In the genomic region with DNA sequence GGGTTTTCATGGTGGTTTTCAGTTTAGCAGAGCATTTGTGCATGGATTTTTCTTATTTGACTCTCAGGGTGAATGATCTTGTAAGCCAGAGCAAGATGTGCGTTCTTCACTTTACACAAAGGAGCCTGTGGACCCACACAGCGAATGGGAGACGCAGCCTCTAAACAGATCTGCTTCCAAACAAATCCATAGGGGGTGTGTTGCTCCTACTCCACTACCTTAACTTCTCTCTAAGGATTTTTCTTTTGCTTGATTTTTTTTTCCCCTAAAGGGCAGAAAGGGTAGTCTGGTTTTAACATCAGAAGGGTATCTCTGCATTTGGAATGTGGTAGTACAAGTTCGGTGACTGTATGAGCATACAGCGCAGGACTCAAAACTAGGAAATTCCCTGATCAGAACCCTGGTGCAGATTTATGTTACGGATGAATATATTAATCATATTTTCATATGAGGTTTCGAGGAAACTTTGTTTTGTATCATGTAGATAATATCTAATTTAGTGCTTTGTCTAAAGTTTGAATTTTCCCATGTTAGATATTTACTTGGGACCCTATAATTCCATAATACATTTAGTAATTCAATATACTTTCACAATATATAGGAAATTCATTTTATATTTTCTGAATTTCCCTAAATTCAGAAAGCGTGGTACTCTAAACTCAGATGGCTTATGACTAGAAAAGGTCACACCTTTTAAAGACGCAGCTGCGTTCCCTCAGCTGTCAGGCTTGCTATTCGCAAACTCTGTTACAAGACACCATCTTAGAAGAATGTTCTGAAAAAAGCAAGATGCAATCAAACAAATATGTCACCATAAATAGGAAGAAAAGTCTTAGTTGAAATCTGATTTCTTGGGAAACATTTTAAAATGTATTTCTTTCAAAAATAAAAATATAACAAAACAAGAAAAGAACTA, we compare ENCODE assay signal across 21 cellular contexts.
DNase-seq lines count a peak whose midpoint lies in the region; ATAC-seq and TF ChIP-seq lines count a peak whose summit lies in the region.
"Had no signal": no experiment of that assay in that cellular context is flagged by ENCODE, and none has a peak within 500 bp of the region (broad histone marks: within the 10 kb centered on the region; RNA-seq: fewer than 3 reads in every experiment).

No MANE protein-coding gene starts in this region.

- peaks cover 5% of the 10 kb centered on the region; the same call in 1 of the 2 replicates for H4K20me1 ChIP-seq in GM23338 (replicated peaks; ENCODE audit: insufficient read depth)

- no TSS peak for BruUV-seq in MCF 10A (replicated peaks; lab: Mats Ljungman, UMichigan)

- H3K14ac ChIP-seq in trophoblast cell (ENCODE audit: low read length) = peak overlapping the region; percentile 8

- H3K9ac ChIP-seq in trophoblast cell (ENCODE audit: low read length) = no peak overlapping the region
- H3K9ac ChIP-seq: BLaER1 treated with 17β-estradiol and CSF1 and Interleukin-3, amounts not matched to agents 10 nM and 100 nM; GM23248 had no signal

- CTCF ChIA-PET in MCF 10A (lab: Yijun Ruan, JAX) = no interaction called here

- H4K8ac ChIP-seq in trophoblast cell (ENCODE audit: low read depth, low read length) = peak overlapping the region; percentile 55

- no peaks in the 10 kb centered on the region for H3K27me3 ChIP-seq in GM23338 (ENCODE audit: insufficient read depth)
- H3K27me3 ChIP-seq in trophoblast cell (ENCODE audit: insufficient read depth, low read length) = no peaks in the 10 kb centered on the region
- H3K27me3 ChIP-seq in effector memory CD4-positive, alpha-beta T cell (replicated peaks; ENCODE audit: control insufficient read depth, insufficient read depth, low read length, poor library complexity, severe bottlenecking) = no peaks in the 10 kb centered on the region
- H3K27me3 ChIP-seq: BLaER1 treated with 17β-estradiol and CSF1 and Interleukin-3, amounts not matched to agents 10 nM and 100 nM had no signal

- H3K23ac ChIP-seq in trophoblast cell (ENCODE audit: low read length) = no peak overlapping the region

- H3K4me1 ChIP-seq in GM23338 (ENCODE audit: insufficient read depth) (no peaks in the 10 kb centered on the region), trophoblast cell (ENCODE audit: control insufficient read depth in 1 of 2, insufficient read depth in 2 of 2, low read length in 2 of 2) (peaks cover 14 to 18% of the 10 kb centered on the region in 2 experiments)
- H3K4me1 ChIP-seq in effector memory CD4-positive, alpha-beta T cell (ENCODE audit: control insufficient read depth, insufficient read depth, low read length, poor library complexity, severe bottlenecking) = no peaks in the 10 kb centered on the region

- WGBS in trophoblast cell (ENCODE audit: extremely low coverage, insufficient coverage, insufficient read length) = no CpG with 5 or more reads among the region's 11 CpGs

- peaks cover 17% of the 10 kb centered on the region for H3K79me1 ChIP-seq in trophoblast cell (ENCODE audit: low read length)

- H3K79me2 ChIP-seq in GM23338 (replicated peaks; ENCODE audit: insufficient read depth) = no peaks in the 10 kb centered on the region
- H3K79me2 ChIP-seq in trophoblast cell (ENCODE audit: control insufficient read depth, insufficient read depth, low read length, poor library complexity) = no peaks in the 10 kb centered on the region

- H2BK12ac ChIP-seq in trophoblast cell (ENCODE audit: low read length) = no peak overlapping the region

- peaks cover 4% of the 10 kb centered on the region for H3K27me3 Mint-ChIP-seq in GM23338 (ENCODE audit: insufficient read depth, low read depth, poor library complexity)
- H3K27me3 Mint-ChIP-seq in brain = no peaks in the 10 kb centered on the region
- peaks cover 0 to 4% (median 1%) of the 10 kb centered on the region in 3 donors for H3K27me3 Mint-ChIP-seq in immature natural killer cell (ENCODE audit: low read depth in 3 of 3)
- no peaks in the 10 kb centered on the region for H3K27me3 Mint-ChIP-seq in MCF 10A (ENCODE audit: insufficient read depth, unreplicated experiment)
- H3K27me3 Mint-ChIP-seq: CD4-positive, alpha-beta T cell had no signal

- ATAC-seq in GM23338 (peak; percentile 60), HG03432 (IDR thresholded peaks at IDR 0.05; ENCODE audit: unreplicated experiment) (no peak)
- ATAC-seq: Panc1 had no signal

- POLR2A ChIA-PET in MCF 10A (lab: Yijun Ruan, JAX) = no interaction called here

- H3K18ac ChIP-seq in trophoblast cell (ENCODE audit: low read length) = no peak overlapping the region

- H2AFZ ChIP-seq in GM23338 (no peak overlapping the region), trophoblast cell (ENCODE audit: insufficient read depth, low read length, poor library complexity) (no peak overlapping the region)
- H2AFZ ChIP-seq: GM23248 had no signal

- H3K4me3 Mint-ChIP-seq in GM23338 (no peak overlapping the region), brain (no peak overlapping the region), immature natural killer cell (no peak overlapping the region), MCF 10A (ENCODE audit: unreplicated experiment) (no peak overlapping the region)
- H3K4me3 Mint-ChIP-seq: CD4-positive, alpha-beta T cell; H9 had no signal

- H3K9me2 ChIP-seq in GM23338 (ENCODE audit: insufficient read depth) = no peaks in the 10 kb centered on the region

- peak; percentile 32 for DNase-seq in GM23338 (ENCODE audit: low spot score)
- no peak for DNase-seq in immature natural killer cell
- DNase-seq in trophoblast cell = peak; percentile 58 to 95
- DNase-seq in effector memory CD4-positive, alpha-beta T cell = no peak
- DNase-seq in activated effector memory CD4-positive, alpha-beta T cell treated with Interleukin-2 at 50 U/mL for 16 hours = no peak
- no peak for DNase-seq in MCF 10A (ENCODE audit: unreplicated experiment)
- DNase-seq: CD4-positive, alpha-beta T cell; DMS79; GM23248; H9; KBM-7; MM.1S; NCI-H2029 treated with DMSO at 0.1 percent for 48 hours; NCI-H446 treated with DMSO at 0.1 percent for 48 hours; NCI-H526 treated with DMSO at 0.1 percent for 48 hours; SHP77 had no signal

- intact Hi-C loops in MCF 10A (cut with micrococcal nuclease) = no loop called here

- TF ChIP-seq CTCF in GM23338 (conservative IDR thresholded peaks at IDR 0.05; ENCODE audit: low read depth in 2 of 2) (no peak), brain (conservative IDR thresholded peaks at IDR 0.05) (no peak), MCF 10A (IDR thresholded peaks at IDR 0.05; ENCODE audit: unreplicated experiment) (no peak)

- H3K27ac Mint-ChIP-seq in GM23338 (no peak overlapping the region), brain (peak overlapping the region in 3 of 5 experiments; percentile 28 to 70 (median 44)), immature natural killer cell (peak overlapping the region in 4 of 6 donors; percentile 13 to 74 (median 38)), MCF 10A (ENCODE audit: low read depth, unreplicated experiment) (no peak overlapping the region)
- H3K27ac Mint-ChIP-seq: CD4-positive, alpha-beta T cell had no signal

- H3K4me3 ChIP-seq in GM23338 (no peak overlapping the region), trophoblast cell (ENCODE audit: low read depth, low read length) (no peak overlapping the region)
- no peak overlapping the region for H3K4me3 ChIP-seq in effector memory CD4-positive, alpha-beta T cell (ENCODE audit: insufficient read depth, low read depth, low read length, poor library complexity, severe bottlenecking)
- H3K4me3 ChIP-seq: BLaER1 treated with 17β-estradiol and CSF1 and Interleukin-3, amounts not matched to agents 10 nM and 100 nM; GM23248 had no signal

- H3F3A ChIP-seq in GM23338 (replicated peaks; ENCODE audit: low read depth) = no peaks in the 10 kb centered on the region

- no peaks in the 10 kb centered on the region for H3K9me3 Mint-ChIP-seq in GM23338
- H3K9me3 Mint-ChIP-seq in brain = no peaks in the 10 kb centered on the region
- no peaks in the 10 kb centered on the region for H3K9me3 Mint-ChIP-seq in immature natural killer cell
- H3K9me3 Mint-ChIP-seq in MCF 10A (ENCODE audit: unreplicated experiment) = no peaks in the 10 kb centered on the region
- H3K9me3 Mint-ChIP-seq: CD4-positive, alpha-beta T cell; H9 had no signal

- H4K91ac ChIP-seq in trophoblast cell (ENCODE audit: low read depth, low read length) = peak overlapping the region; percentile 32

- H3K4me2 ChIP-seq in GM23338 (no peak overlapping the region), trophoblast cell (ENCODE audit: low read length) (peak overlapping the region; percentile 52)
- H3K4me2 ChIP-seq: BLaER1 treated with 17β-estradiol and CSF1 and Interleukin-3, amounts not matched to agents 10 nM and 100 nM had no signal

- peak overlapping the region; percentile 72 for H2BK120ac ChIP-seq in trophoblast cell (ENCODE audit: insufficient read depth, low read length, poor library complexity)

- H3K4me1 Mint-ChIP-seq in GM23338 (peaks cover 16% of the 10 kb centered on the region; the same call in 2 of the 3 replicates), brain (peaks cover 30% of the 10 kb centered on the region), immature natural killer cell (peaks cover 43 to 45% of the 10 kb centered on the region in 2 donors), MCF 10A (ENCODE audit: insufficient read depth, unreplicated experiment) (no peaks in the 10 kb centered on the region)

- H4K12ac ChIP-seq in trophoblast cell (ENCODE audit: low read depth, low read length) = no peak overlapping the region

- no peaks in the 10 kb centered on the region for H3K9me3 ChIP-seq in trophoblast cell (ENCODE audit: insufficient read depth, low read depth, low read length)
- no peaks in the 10 kb centered on the region for H3K9me3 ChIP-seq in effector memory CD4-positive, alpha-beta T cell (ENCODE audit: control insufficient read depth, low read length)
- H3K9me3 ChIP-seq: BLaER1 treated with 17β-estradiol and CSF1 and Interleukin-3, amounts not matched to agents 10 nM and 100 nM had no signal

- H2AK5ac ChIP-seq in trophoblast cell (ENCODE audit: low read length) = no peak overlapping the region

- H3K27ac ChIP-seq in GM23338 (ENCODE audit: low read depth) (no peak overlapping the region), trophoblast cell (ENCODE audit: low read depth, low read length) (peak overlapping the region; percentile 98)
- no peak overlapping the region for H3K27ac ChIP-seq in effector memory CD4-positive, alpha-beta T cell (ENCODE audit: insufficient read depth, low read length, poor library complexity, severe bottlenecking)
- H3K27ac ChIP-seq: BLaER1 treated with 17β-estradiol and CSF1 and Interleukin-3, amounts not matched to agents 10 nM and 100 nM; GM23248; RWPE1 had no signal

- H3K36me3 ChIP-seq in GM23338 (ENCODE audit: insufficient read depth) = no peaks in the 10 kb centered on the region
- peaks cover 0 to 5% of the 10 kb centered on the region in 2 experiments for H3K36me3 ChIP-seq in trophoblast cell (ENCODE audit: control insufficient read depth in 1 of 2, insufficient read depth in 2 of 2, low read length in 2 of 2)
- H3K36me3 ChIP-seq in effector memory CD4-positive, alpha-beta T cell (ENCODE audit: control insufficient read depth, insufficient read depth, low read length) = no peaks in the 10 kb centered on the region

- no peak overlapping the region for H3K4ac ChIP-seq in trophoblast cell (ENCODE audit: low read depth, low read length)

- peaks cover 4% of the 10 kb centered on the region; the same call in 1 of the 3 replicates for H3K36me3 Mint-ChIP-seq in GM23338 (ENCODE audit: low read depth)
- peaks cover 31% of the 10 kb centered on the region for H3K36me3 Mint-ChIP-seq in brain
- peaks cover 4 to 17% (median 10%) of the 10 kb centered on the region in 3 donors for H3K36me3 Mint-ChIP-seq in immature natural killer cell
- peaks cover 20% of the 10 kb centered on the region for H3K36me3 Mint-ChIP-seq in MCF 10A (ENCODE audit: insufficient read depth, unreplicated experiment)

- H2BK5ac ChIP-seq in trophoblast cell (ENCODE audit: low read depth, low read length, poor library complexity) = peak overlapping the region; percentile 81

Comparison
In these comparisons a context has a peak if more than half of its experiments do, and no peak if none do; other contexts are left out.
1. DNase-seq: peak in GM23338 (single experiment) and trophoblast cell (2 of 2); none in immature natural killer cell (0 of 3), effector memory CD4-positive, alpha-beta T cell (0 of 3), activated effector memory CD4-positive, alpha-beta T cell treated with Interleukin-2 at 50 U/mL for 16 hours (single experiment) and MCF 10A (single experiment).
2. H3K27ac Mint-ChIP-seq: peak in brain (3 of 5) and immature natural killer cell (4 of 6); none in GM23338 (single experiment) and MCF 10A (single experiment).